16 cellular contexts compared by ENCODE assay signal in the genomic region with DNA sequence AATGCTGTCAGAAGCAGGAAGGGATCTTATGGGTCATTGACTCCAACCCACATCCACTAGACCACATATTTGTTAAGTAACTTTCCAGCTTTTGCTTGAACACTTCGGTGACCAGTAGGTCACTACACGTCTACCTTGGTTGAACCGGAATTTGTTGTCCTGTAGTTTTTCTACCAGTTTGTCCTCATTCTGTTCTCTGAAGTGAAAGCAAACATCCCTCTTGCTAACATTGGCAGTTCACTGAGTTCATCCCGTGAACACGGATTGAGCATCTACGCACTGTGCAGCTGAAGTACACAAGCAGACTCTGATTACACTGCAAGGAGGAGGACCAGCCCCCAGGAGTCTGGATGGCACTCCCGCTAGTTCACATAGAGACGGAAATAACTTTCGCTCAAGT.
A peak's percentile ranks its signal among the peaks of the same experiment; 100 is the strongest.
DNase-seq lines count a peak whose midpoint lies in the region; ATAC-seq and TF ChIP-seq lines count a peak whose summit lies in the region.
"Had no signal": no experiment of that assay in that cellular context is flagged by ENCODE, and none has a peak within 500 bp of the region (broad histone marks: within the 10 kb centered on the region; RNA-seq: fewer than 3 reads in every experiment).

No MANE protein-coding gene starts in this region.

- no peak overlapping the region for H3K23ac ChIP-seq in neuronal stem cell (ENCODE audit: low read depth, low read length, poor library complexity)

- peaks cover 19% of the 10 kb centered on the region for H3K36me3 ChIP-seq in adipocyte (ENCODE audit: control insufficient read depth, insufficient read depth, low read length, severe bottlenecking)
- H3K36me3 ChIP-seq in neuronal stem cell (replicated peaks in 1 of 2; ENCODE audit: control insufficient read depth in 2 of 2, insufficient read depth in 2 of 2, low read length in 2 of 2), result peaks cover 19 to 40% of the 10 kb centered on the region in 2 donors

- H3K14ac ChIP-seq in neuronal stem cell (ENCODE audit: low read length), result no peak overlapping the region

- ATAC-seq in HG03442 (IDR thresholded peaks at IDR 0.05; ENCODE audit: unreplicated experiment), result no peak
- no peak for ATAC-seq in GM18867 (IDR thresholded peaks at IDR 0.05; ENCODE audit: unreplicated experiment)
- ATAC-seq in omental fat pad (ENCODE audit: low FRiP score), result no peak
- ATAC-seq: A549; CD8-positive, alpha-beta T cell had no signal

- no peak overlapping the region for H4K8ac ChIP-seq in neuronal stem cell (ENCODE audit: low read depth, low read length)

- no peaks in the 10 kb centered on the region for H3K9me3 ChIP-seq in adipocyte (ENCODE audit: control insufficient read depth, low read length)
- no peaks in the 10 kb centered on the region for H3K9me3 ChIP-seq in neuronal stem cell (replicated peaks in 1 of 2; ENCODE audit: control insufficient read depth in 2 of 2, insufficient read depth in 1 of 2, low read depth in 1 of 2, low read length in 2 of 2)
- H3K9me3 ChIP-seq: A549, heart left ventricle, MG63 had no signal

- WGBS in neuronal stem cell (ENCODE audit: extremely low coverage in 2 of 2, insufficient read length in 2 of 2, insufficient replicate concordance in 1 of 2), 2 donors, result no CpG with 5 or more reads among the region's 9 CpGs

- H3K9ac ChIP-seq in adipocyte (ENCODE audit: low read length) (no peak overlapping the region), neuronal stem cell (ENCODE audit: low read depth, low read length, poor library complexity) (no peak overlapping the region)
- H3K9ac ChIP-seq: GM23248 had no signal

- H2BK12ac ChIP-seq in neuronal stem cell (ENCODE audit: low read length), result peak overlapping the region; percentile 86

- no peak overlapping the region for H3K4me3 ChIP-seq in adipocyte (ENCODE audit: low read length)
- no peak overlapping the region for H3K4me3 ChIP-seq in neuronal stem cell (ENCODE audit: low read length in 2 of 2)
- H3K4me3 ChIP-seq: A549, GM23248, heart left ventricle, MG63 had no signal

- in situ Hi-C loops in ACHN (cut with HindIII; ENCODE audit: low pct_ligation_motif_present, low pct_unique_long_range_greater_than_20kb, low sequenced_read_pairs), result no loop called here

- H2BK120ac ChIP-seq in neuronal stem cell (ENCODE audit: low read depth, low read length), result no peak overlapping the region

- no peaks in the 10 kb centered on the region for H3K27me3 ChIP-seq in adipocyte (replicated peaks; ENCODE audit: control insufficient read depth, insufficient read depth, low read length)
- no peaks in the 10 kb centered on the region for H3K27me3 ChIP-seq in neuronal stem cell (ENCODE audit: control insufficient read depth in 3 of 3, insufficient read depth in 3 of 3, low read depth in 1 of 3, low read length in 3 of 3)
- H3K27me3 ChIP-seq: heart left ventricle had no signal

- H3K18ac ChIP-seq in neuronal stem cell (ENCODE audit: low read length), result peak overlapping the region; percentile 23

- TF ChIP-seq CTCF in omental fat pad (IDR thresholded peaks at IDR 0.05), result no peak

- H2AK5ac ChIP-seq in neuronal stem cell (ENCODE audit: low read depth, low read length), result no peak overlapping the region

- H2BK5ac ChIP-seq in neuronal stem cell (ENCODE audit: low read length), result no peak overlapping the region

- DNase-seq in ACHN, result peak; percentile 37
- DNase-seq in adipocyte (ENCODE audit: low read depth), result peak; percentile 39
- peak; percentile 36 for DNase-seq in iris pigment epithelial cell (ENCODE audit: low read depth)
- no peak for DNase-seq in neuronal stem cell (ENCODE audit: low spot score)
- no peak for DNase-seq in omental fat pad (ENCODE audit: low spot score)
- no peak for DNase-seq in cerebellar cortex (ENCODE audit: low spot score)
- DNase-seq: CD8-positive, alpha-beta T cell; GM23248; heart left ventricle; islet precursor cell; MG63; NCI-H1694; NCI-H69 had no signal

- H3K4me1 ChIP-seq in adipocyte (ENCODE audit: control insufficient read depth, insufficient read depth, low read length) (peaks cover 13% of the 10 kb centered on the region), neuronal stem cell (ENCODE audit: control insufficient read depth in 2 of 2, insufficient read depth in 1 of 2, low read depth in 1 of 2, low read length in 2 of 2) (peaks cover 8 to 18% of the 10 kb centered on the region in 2 donors)
- H3K4me1 ChIP-seq: A549 had no signal

- no peak overlapping the region for H2BK15ac ChIP-seq in neuronal stem cell (ENCODE audit: low read length)

- H4K91ac ChIP-seq in neuronal stem cell (ENCODE audit: low read depth, low read length, poor library complexity), result no peak overlapping the region

- H3K79me1 ChIP-seq in neuronal stem cell (ENCODE audit: low read depth, low read length), result no peaks in the 10 kb centered on the region

- peak overlapping the region; percentile 33 for H3K27ac ChIP-seq in neuronal stem cell (replicated peaks; ENCODE audit: low read length)
- H3K27ac ChIP-seq: A549, GM23248 had no signal

- no peak overlapping the region for H2AFZ ChIP-seq in neuronal stem cell (ENCODE audit: low read length)
- H2AFZ ChIP-seq: GM23248 had no signal

- H3K4me2 ChIP-seq in neuronal stem cell (ENCODE audit: insufficient read depth, low read length, poor library complexity, severe bottlenecking), result no peak overlapping the region
- H3K4me2 ChIP-seq: A549 had no signal

- H3K4ac ChIP-seq in neuronal stem cell (ENCODE audit: low read length), result no peak overlapping the region

Comparison
In these comparisons a context has a peak if more than half of its experiments do, and no peak if none do; other contexts are left out.
1. DNase-seq: peak in ACHN (single experiment), adipocyte (single experiment) and iris pigment epithelial cell (single experiment); none in neuronal stem cell (single experiment), omental fat pad (single experiment) and cerebellar cortex (single experiment).